1 cellular context compared by ENCODE assay signal in genomic region chr2:62660582-62661262, GRCh38.
TF ChIP-seq lines count a peak whose summit lies in the region.

No MANE protein-coding gene starts in this region.

TF ChIP-seq in GM23338, 12 proteins besides CTCF, POLR2A, EP300 and RAD21 (continued from another document):
- TF ChIP-seq ZNF462 (CRISPR knock-in tag; IDR thresholded peaks at IDR 0.05) (no peak), NANOG (IDR thresholded peaks at IDR 0.05; ENCODE audit: borderline replicate concordance) (no peak), POLR2AphosphoS5 (IDR thresholded peaks at IDR 0.05; ENCODE audit: low read depth) (no peak), CREB1 (CRISPR knock-in tag; IDR thresholded peaks at IDR 0.05; ENCODE audit: low read depth) (no peak)
TF ChIP-seq in GM23338: peak in this region for 0.
